In the genomic region with DNA sequence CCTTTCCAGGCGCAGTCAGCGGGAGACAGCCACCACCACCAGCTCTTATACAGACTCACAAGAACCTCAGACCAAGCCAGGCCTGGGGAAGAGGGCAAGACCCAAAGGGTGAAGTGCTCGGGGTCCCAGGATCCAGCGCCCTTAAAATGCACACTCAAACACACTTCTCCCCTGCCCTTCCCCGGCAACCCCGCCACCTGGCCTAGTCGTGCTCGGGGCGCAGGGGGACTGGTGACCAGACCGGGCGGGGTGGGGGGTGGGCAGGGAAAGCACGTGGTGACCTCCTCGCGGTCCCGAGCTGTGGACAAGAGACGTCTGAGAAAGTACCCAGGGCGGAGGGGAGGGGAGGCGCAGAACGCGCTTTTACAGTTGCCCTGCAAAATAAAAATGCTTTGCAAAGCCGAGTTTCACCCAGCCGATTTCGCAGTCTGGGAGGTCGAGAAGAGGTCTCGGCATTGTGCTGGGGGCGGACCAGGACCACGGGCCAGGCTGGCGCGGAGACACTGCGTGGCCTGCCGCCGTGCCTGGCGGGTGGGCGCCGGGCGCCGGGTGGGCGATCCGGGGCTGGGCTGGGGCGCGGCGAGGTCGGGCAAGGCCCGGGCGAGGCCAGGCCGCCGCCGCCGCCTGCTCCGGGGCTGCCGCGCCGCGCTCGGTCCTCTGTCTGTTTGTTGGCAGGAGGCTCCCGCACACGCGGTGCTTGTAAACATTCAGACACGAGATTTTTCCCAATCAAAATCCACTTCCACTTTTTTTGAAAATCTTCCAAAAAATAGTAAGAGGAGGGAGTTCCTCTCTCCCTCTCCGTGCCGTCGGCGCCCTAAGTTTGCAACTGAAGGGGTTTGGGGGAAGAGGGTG, we compare ENCODE assay signal across 7 cellular contexts. TPM values are rescaled to one million over a fixed set of nuclear protein-coding genes. Genes with fewer than 3 reads are reported as not detected.
DNase-seq lines count a peak whose midpoint lies in the region; ATAC-seq and TF ChIP-seq lines count a peak whose summit lies in the region.

No MANE protein-coding gene starts in this region.

- H3K4me3 Mint-ChIP-seq in activated naive CD8-positive, alpha-beta T cell treated with anti-CD3 and anti-CD28 coated beads, Interleukin-2, amount 10 ng/mL, durations not matched to agents 7 days and 5 days = peak overlapping the region; percentile 57

- H3K27ac Mint-ChIP-seq in activated naive CD8-positive, alpha-beta T cell treated with anti-CD3 and anti-CD28 coated beads, Interleukin-2, amount 10 ng/mL, durations not matched to agents 7 days and 5 days = peak overlapping the region; percentile 36

- H3K27me3 Mint-ChIP-seq in activated naive CD8-positive, alpha-beta T cell treated with anti-CD3 and anti-CD28 coated beads, Interleukin-2, amount 10 ng/mL, durations not matched to agents 7 days and 5 days = peaks cover 79% of the 10 kb centered on the region

- ATAC-seq in activated naive CD8-positive, alpha-beta T cell treated with anti-CD3 and anti-CD28 coated beads, Interleukin-2, amount 10 ng/mL, durations not matched to agents 7 days and 5 days (ENCODE audit: low read depth) = no peak
- ATAC-seq in stimulated activated naive CD8-positive, alpha-beta T cell treated with anti-CD3 and anti-CD28 coated beads, Interleukin-15, Interleukin-2, amounts not matched to agents 100 U/mL and 50 U/mL, for 24 hours = no peak
- ATAC-seq in GM19023 (IDR thresholded peaks at IDR 0.05; ENCODE audit: unreplicated experiment) = no peak

- no peaks in the 10 kb centered on the region; the same call in 1 of the 2 replicates for H3K27me3 ChIP-seq in GM06990 (replicated peaks; ENCODE audit: control insufficient read depth, insufficient read depth, low read length)

- no peaks in the 10 kb centered on the region for H3K9me3 ChIP-seq in iPS-18c (ENCODE audit: control insufficient read depth, insufficient read depth, low read length)

- no peaks in the 10 kb centered on the region for H3K36me3 Mint-ChIP-seq in activated naive CD8-positive, alpha-beta T cell treated with anti-CD3 and anti-CD28 coated beads, Interleukin-2, amount 10 ng/mL, durations not matched to agents 7 days and 5 days

- no peaks in the 10 kb centered on the region for H3K36me3 ChIP-seq in GM06990 (ENCODE audit: control insufficient read depth, insufficient read depth, low read length)

- peaks cover 24% of the 10 kb centered on the region for H3K4me1 Mint-ChIP-seq in activated naive CD8-positive, alpha-beta T cell treated with anti-CD3 and anti-CD28 coated beads, Interleukin-2, amount 10 ng/mL, durations not matched to agents 7 days and 5 days

- TF ChIP-seq CTCF in GM06990 (IDR thresholded peaks at IDR 0.05; ENCODE audit: insufficient read depth, low read length, poor library complexity, severe bottlenecking) = no peak

- no peaks in the 10 kb centered on the region for H3K9me3 Mint-ChIP-seq in activated naive CD8-positive, alpha-beta T cell treated with anti-CD3 and anti-CD28 coated beads, Interleukin-2, amount 10 ng/mL, durations not matched to agents 7 days and 5 days

- POLR2A ChIA-PET in activated naive CD8-positive, alpha-beta T cell treated with anti-CD3 and anti-CD28 coated beads, Interleukin-2, amount 10 ng/mL, durations not matched to agents 7 days and 5 days (lab: Charles Lee) = no interaction called here

- peak; percentile 78 for DNase-seq in GM06990 (ENCODE audit: extremely low read depth, insufficient read length)
- DNase-seq in MV-4-11 (lab: John Stamatoyannopoulos, UW) = peak; percentile 29
- peak; percentile 56 for DNase-seq in activated naive CD8-positive, alpha-beta T cell treated with anti-CD3 and anti-CD28 coated beads, Interleukin-2, amount 10 ng/mL, durations not matched to agents 7 days and 5 days
- DNase-seq in stimulated activated naive CD8-positive, alpha-beta T cell treated with anti-CD3 and anti-CD28 coated beads, Interleukin-15, Interleukin-2, amounts not matched to agents 100 U/mL and 50 U/mL, for 24 hours = peak; percentile 35
- DNase-seq in A172 (ENCODE audit: low spot score) = no peak

- H3K4me3 ChIP-seq in GM06990 (replicated peaks; ENCODE audit: low read depth, low read length) = peak overlapping the region; percentile 81
- H3K4me3 ChIP-seq in iPS-18c (ENCODE audit: insufficient read depth, low read depth, low read length) = peak overlapping the region; percentile 84

RNA-seq across cellular contexts. Expression of a gene that starts 2.0 kb away (rescaled TPM):
- total RNA-seq in activated naive CD8-positive, alpha-beta T cell treated with anti-CD3 and anti-CD28 coated beads, Interleukin-2, amount 10 ng/mL, durations not matched to agents 7 days and 5 days = under 1 TPM; 0.40 to 0.64 TPM
- total RNA-seq in A172 (2014; rRNA removed; shearing (Covaris generic)) = not detected in 2 replicates
